Comparison of ENCODE assay signal across 27 cellular contexts in the genomic region with DNA sequence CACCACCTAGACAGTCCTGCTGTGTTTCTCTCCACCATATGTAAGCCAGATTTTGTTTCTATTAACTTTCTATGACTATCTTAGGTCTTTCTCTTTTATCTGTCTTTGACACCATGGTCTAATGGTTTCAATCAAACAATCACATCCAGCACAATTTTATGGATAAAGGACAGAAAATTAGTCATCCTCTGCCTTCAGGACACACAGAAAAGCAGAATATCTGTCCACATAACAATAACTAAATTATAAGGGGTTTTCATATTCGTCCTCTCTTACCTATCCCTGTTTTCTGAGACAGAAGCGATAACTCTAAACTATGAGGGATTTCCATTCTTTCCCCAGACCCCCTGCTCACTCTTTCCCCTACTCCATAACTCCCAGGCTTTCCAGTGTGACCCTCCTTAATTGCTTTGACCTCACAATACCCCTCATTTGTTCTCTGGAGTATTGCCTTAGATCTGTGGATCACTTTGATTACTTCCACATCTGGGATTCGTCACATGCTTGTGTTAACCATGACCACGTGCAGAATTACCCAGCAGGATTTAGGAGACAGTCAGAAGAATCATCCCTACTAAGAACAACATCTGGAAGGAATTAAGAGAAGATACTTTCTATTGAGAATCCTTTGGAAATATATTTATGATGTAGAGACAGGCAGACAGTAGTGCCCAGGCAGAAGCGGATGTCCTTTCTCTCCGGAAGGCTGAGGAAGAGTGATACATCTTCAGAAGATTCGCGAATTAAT.
A peak's percentile ranks its signal among the peaks of the same experiment; 100 is the strongest.
DNase-seq lines count a peak whose midpoint lies in the region; ATAC-seq, FAIRE-seq and TF ChIP-seq lines count a peak whose summit lies in the region.
"Had no signal": no experiment of that assay in that cellular context is flagged by ENCODE, and none has a peak within 500 bp of the region (broad histone marks: within the 10 kb centered on the region; RNA-seq: fewer than 3 reads in every experiment).

No MANE protein-coding gene starts in this region.

- H3K9me3 ChIP-seq in HepG2 (ENCODE audit: low read length), result no peaks in the 10 kb centered on the region
- no peaks in the 10 kb centered on the region for H3K9me3 ChIP-seq in right lobe of liver
- no peaks in the 10 kb centered on the region for H3K9me3 ChIP-seq in SK-N-MC (ENCODE audit: low read depth, low read length)
- no peaks in the 10 kb centered on the region for H3K9me3 ChIP-seq in SJCRH30 (replicated peaks)
- H3K9me3 ChIP-seq: adrenal gland, BE2C, stomach, tibial nerve had no signal

- in situ Hi-C loops in HepG2 (cut with HindIII; ENCODE audit: extremely low pct_ligation_motif_present, low pct_unique_long_range_greater_than_20kb), result no loop called here

- no peaks in the 10 kb centered on the region for H3K36me3 Mint-ChIP-seq in type B pancreatic cell

- no peak for FAIRE-seq in HepG2 (lab: Jason Lieb, UNC)
- FAIRE-seq: bronchial epithelial cell, colon, frontal cortex, G401.6 had no signal

- no peaks in the 10 kb centered on the region for H3K27me3 ChIP-seq in HepG2 (ENCODE audit: control insufficient read depth in 1 of 2, insufficient read depth in 2 of 2, low read length in 2 of 2)
- H3K27me3 ChIP-seq in right lobe of liver, result no peaks in the 10 kb centered on the region
- no peaks in the 10 kb centered on the region for H3K27me3 ChIP-seq in SJCRH30
- H3K27me3 ChIP-seq: adrenal gland, BE2C, stomach, tibial nerve had no signal

- H4K20me1 ChIP-seq in HepG2 (ENCODE audit: insufficient read depth, low read length), result no peaks in the 10 kb centered on the region

- H3K4me3 ChIP-seq in HepG2 (replicated peaks in 1 of 3; ENCODE audit: insufficient read depth in 1 of 3, low read depth in 2 of 3, low read length in 3 of 3) (no peak overlapping the region), right lobe of liver (no peak overlapping the region), SK-N-MC (peak overlapping the region; percentile 57), foreskin fibroblast (ENCODE audit: low read depth in 1 of 2, low read length in 2 of 2) (peak overlapping the region; percentile 3 to 15), SJCRH30 (no peak overlapping the region)
- H3K4me3 ChIP-seq: adrenal gland, stomach, tibial nerve had no signal

- H3K9ac ChIP-seq in HepG2 (ENCODE audit: insufficient read depth, low read depth, low read length) (no peak overlapping the region), SK-N-MC (ENCODE audit: insufficient read length) (no peak overlapping the region)

- CTCF ChIA-PET in HepG2 (lab: Yijun Ruan, JAX; ENCODE audit: low intra/inter-chr PET ratio, low total read pairs), result no interaction called here

- H3K9me3 Mint-ChIP-seq in type B pancreatic cell, result no peaks in the 10 kb centered on the region
- H3K9me3 Mint-ChIP-seq: activated CD4-positive, alpha-beta T cell treated with anti-CD3 and anti-CD28 coated beads, Interleukin-2, amount 10 ng/mL, durations not matched to agents 24 days and 14 days had no signal

- H3K27me3 Mint-ChIP-seq in type B pancreatic cell, result peaks cover 4% of the 10 kb centered on the region
- H3K27me3 Mint-ChIP-seq: activated CD4-positive, alpha-beta T cell treated with anti-CD3 and anti-CD28 coated beads, Interleukin-2, amount 10 ng/mL, durations not matched to agents 24 days and 14 days had no signal

- 27% methylated on average over 8 of the region's 8 CpGs for WGBS in HepG2 (ENCODE audit: low lambda C conversion rate)
- 56% methylated on average over 8 of the region's 8 CpGs for WGBS in right lobe of liver (ENCODE audit: insufficient coverage, low coverage, low lambda C conversion rate, missing lambda C conversion rate)

- H3K4me1 Mint-ChIP-seq in type B pancreatic cell (ENCODE audit: unreplicated experiment), result peaks cover 15% of the 10 kb centered on the region
- H3K4me1 Mint-ChIP-seq: activated CD4-positive, alpha-beta T cell treated with anti-CD3 and anti-CD28 coated beads, Interleukin-2, amount 10 ng/mL, durations not matched to agents 24 days and 14 days had no signal

- intact Hi-C loops in HepG2 (cut with micrococcal nuclease; ENCODE audit: unreplicated experiment), result no loop called here
- intact Hi-C loops in right lobe of liver (cut with DNase I), result no loop called here
- intact Hi-C loops in left cardiac atrium (cut with DNase I), result no loop called here

- no peak overlapping the region for H3K27ac ChIP-seq in HepG2 (ENCODE audit: extremely low read length, insufficient read depth, low read length)
- no peak overlapping the region for H3K27ac ChIP-seq in right lobe of liver
- no peak overlapping the region for H3K27ac ChIP-seq in SK-N-MC
- H3K27ac ChIP-seq in SJCRH30, result no peak overlapping the region
- H3K27ac ChIP-seq: adrenal gland, stomach, tibial nerve had no signal

- ATAC-seq in HepG2 (no peak), right lobe of liver (no peak), GM18873 (IDR thresholded peaks at IDR 0.05; ENCODE audit: low FRiP score, unreplicated experiment) (no peak), left cardiac atrium (no peak)
- ATAC-seq: HCT116, PC-3 had no signal

- no peaks in the 10 kb centered on the region for H3K79me2 ChIP-seq in HepG2 (ENCODE audit: insufficient read depth, low read length)

- no peak overlapping the region for H2AFZ ChIP-seq in HepG2 (ENCODE audit: low read length)

- TF ChIP-seq CTCF in HepG2 (CRISPR knock-in tag; IDR thresholded peaks at IDR 0.05) (no peak), right lobe of liver (IDR thresholded peaks at IDR 0.05) (no peak), foreskin fibroblast (IDR thresholded peaks at IDR 0.05; ENCODE audit: low read depth, low read length) (no peak), type B pancreatic cell (conservative IDR thresholded peaks at IDR 0.05) (no peak)

- DNase-seq in HepG2 (ENCODE audit: low spot score) (no peak), right lobe of liver (no peak), SK-N-MC (ENCODE audit: low read depth, low spot score) (peak; percentile 70), foreskin fibroblast (peak; percentile 77 to 92), type B pancreatic cell (ENCODE audit: extremely low spot score, unreplicated experiment) (no peak), SJCRH30 (no peak), left cardiac atrium (no peak)
- DNase-seq: 8988T; activated CD4-positive, alpha-beta T cell treated with anti-CD3 and anti-CD28 coated beads, Interleukin-2, amount 10 ng/mL, durations not matched to agents 24 days and 14 days; activated T-cell treated with anti-CD3 and anti-CD28 coated beads, Interleukin-2, amount 50 U/mL, for 1 hour; adrenal gland; BE2C; effector CD4-positive, alpha-beta T cell; NCI-H187; NCI-H2171 treated with DMSO at 0.1 percent for 48 hours; NCI-H524; PC-3; Right ventricle myocardium superior; stomach had no signal

- TF ChIP-seq POLR2A in HepG2 (IDR thresholded peaks at IDR 0.05; ENCODE audit: insufficient read depth in 1 of 2, low read depth in 2 of 2, low read length in 2 of 2) (no peak), right lobe of liver (IDR thresholded peaks at IDR 0.05) (no peak)

- no TSS peak for BruUV-seq in HepG2 (replicated peaks; lab: Mats Ljungman, UMichigan)

- H3K36me3 ChIP-seq in HepG2 (replicated peaks in 1 of 2; ENCODE audit: control insufficient read depth in 1 of 2, insufficient read depth in 2 of 2, low read length in 2 of 2), result no peaks in the 10 kb centered on the region
- H3K36me3 ChIP-seq in right lobe of liver, result no peaks in the 10 kb centered on the region
- H3K36me3 ChIP-seq in SK-N-MC (ENCODE audit: insufficient read depth, low read length), result no peaks in the 10 kb centered on the region
- H3K36me3 ChIP-seq in SJCRH30, result no peaks in the 10 kb centered on the region
- H3K36me3 ChIP-seq: adrenal gland, BE2C, stomach, tibial nerve had no signal

- no peak overlapping the region for H3K27ac Mint-ChIP-seq in type B pancreatic cell
- H3K27ac Mint-ChIP-seq: activated CD4-positive, alpha-beta T cell treated with anti-CD3 and anti-CD28 coated beads, Interleukin-2, amount 10 ng/mL, durations not matched to agents 24 days and 14 days; progenitor cell of endocrine pancreas had no signal

- TF ChIP-seq RAD21 in HepG2 (CRISPR knock-in tag; IDR thresholded peaks at IDR 0.05), result no peak

- POLR2A ChIA-PET in HepG2 (lab: Yijun Ruan, JAX), result no interaction called here

- H3K4me1 ChIP-seq in HepG2 (ENCODE audit: insufficient read depth, low read length), result no peaks in the 10 kb centered on the region
- no peaks in the 10 kb centered on the region for H3K4me1 ChIP-seq in right lobe of liver
- no peaks in the 10 kb centered on the region for H3K4me1 ChIP-seq in SJCRH30
- H3K4me1 ChIP-seq: adrenal gland, BE2C, stomach had no signal

- H3K4me3 Mint-ChIP-seq in type B pancreatic cell, result peak overlapping the region; percentile 18
- H3K4me3 Mint-ChIP-seq: activated CD4-positive, alpha-beta T cell treated with anti-CD3 and anti-CD28 coated beads, Interleukin-2, amount 10 ng/mL, durations not matched to agents 24 days and 14 days had no signal

- no peak overlapping the region for H3K4me2 ChIP-seq in HepG2 (ENCODE audit: low read depth, low read length)

- no peak for TF ChIP-seq EP300 in HepG2 (IDR thresholded peaks at IDR 0.05; ENCODE audit: low read depth in 2 of 2, low read length in 2 of 2)
- TF ChIP-seq EP300 in HepG2 (CRISPR knock-in tag; IDR thresholded peaks at IDR 0.05; ENCODE audit: borderline replicate concordance), result no peak

TF ChIP-seq in HepG2, 621 proteins besides CTCF, POLR2A, EP300 and RAD21:
- no peak for TF ChIP-seq ZNF776 (CRISPR knock-in tag; IDR thresholded peaks at IDR 0.05)
- TF ChIP-seq, protein P1, sequence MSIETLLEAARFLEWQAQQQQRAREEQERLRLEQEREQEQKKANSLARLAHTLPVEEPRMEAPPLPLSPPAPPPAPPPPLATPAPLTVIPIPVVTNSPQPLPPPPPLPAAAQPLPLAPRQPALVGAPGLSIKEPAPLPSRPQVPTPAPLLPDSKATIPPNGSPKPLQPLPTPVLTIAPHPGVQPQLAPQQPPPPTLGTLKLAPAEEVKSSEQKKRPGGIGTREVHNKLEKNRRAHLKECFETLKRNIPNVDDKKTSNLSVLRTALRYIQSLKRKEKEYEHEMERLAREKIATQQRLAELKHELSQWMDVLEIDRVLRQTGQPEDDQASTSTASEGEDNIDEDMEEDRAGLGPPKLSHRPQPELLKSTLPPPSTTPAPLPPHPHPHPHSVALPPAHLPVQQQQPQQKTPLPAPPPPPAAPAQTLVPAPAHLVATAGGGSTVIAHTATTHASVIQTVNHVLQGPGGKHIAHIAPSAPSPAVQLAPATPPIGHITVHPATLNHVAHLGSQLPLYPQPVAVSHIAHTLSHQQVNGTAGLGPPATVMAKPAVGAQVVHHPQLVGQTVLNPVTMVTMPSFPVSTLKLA (IDR thresholded peaks at IDR 0.05), result peak; percentile 88
TF ChIP-seq in HepG2: peak in this region for 1.

Comparison
In these comparisons a context has a peak if more than half of its experiments do, and no peak if none do; other contexts are left out.
1. DNase-seq: peak in SK-N-MC (single experiment) and foreskin fibroblast (2 of 2); none in HepG2 (single experiment), right lobe of liver (0 of 3), type B pancreatic cell (single experiment), SJCRH30 (0 of 2) and left cardiac atrium (single experiment).
2. H3K4me3 ChIP-seq: peak in SK-N-MC (single experiment) and foreskin fibroblast (2 of 2); none in HepG2 (0 of 3), right lobe of liver (0 of 3) and SJCRH30 (single experiment).